ENCODE assay signal across 1 cellular context in genomic region chr1:12230549-12231275, GRCh38.
TF ChIP-seq lines count a peak whose summit lies in the region.

No MANE protein-coding gene starts in this region.

TF ChIP-seq in HEK293, 187 proteins besides CTCF, POLR2A, EP300 and RAD21 (continued from another document and continues in another):
- TF ChIP-seq, protein P1, sequence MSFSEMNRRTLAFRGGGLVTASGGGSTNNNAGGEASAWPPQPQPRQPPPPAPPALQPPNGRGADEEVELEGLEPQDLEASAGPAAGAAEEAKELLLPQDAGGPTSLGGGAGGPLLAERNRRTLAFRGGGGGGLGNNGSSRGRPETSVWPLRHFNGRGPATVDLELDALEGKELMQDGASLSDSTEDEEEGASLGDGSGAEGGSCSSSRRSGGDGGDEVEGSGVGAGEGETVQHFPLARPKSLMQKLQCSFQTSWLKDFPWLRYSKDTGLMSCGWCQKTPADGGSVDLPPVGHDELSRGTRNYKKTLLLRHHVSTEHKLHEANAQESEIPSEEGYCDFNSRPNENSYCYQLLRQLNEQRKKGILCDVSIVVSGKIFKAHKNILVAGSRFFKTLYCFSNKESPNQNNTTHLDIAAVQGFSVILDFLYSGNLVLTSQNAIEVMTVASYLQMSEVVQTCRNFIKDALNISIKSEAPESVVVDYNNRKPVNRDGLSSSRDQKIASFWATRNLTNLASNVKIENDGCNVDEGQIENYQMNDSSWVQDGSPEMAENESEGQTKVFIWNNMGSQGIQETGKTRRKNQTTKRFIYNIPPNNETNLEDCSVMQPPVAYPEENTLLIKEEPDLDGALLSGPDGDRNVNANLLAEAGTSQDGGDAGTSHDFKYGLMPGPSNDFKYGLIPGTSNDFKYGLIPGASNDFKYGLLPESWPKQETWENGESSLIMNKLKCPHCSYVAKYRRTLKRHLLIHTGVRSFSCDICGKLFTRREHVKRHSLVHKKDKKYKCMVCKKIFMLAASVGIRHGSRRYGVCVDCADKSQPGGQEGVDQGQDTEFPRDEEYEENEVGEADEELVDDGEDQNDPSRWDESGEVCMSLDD (tag by site-specific recombination; IDR thresholded peaks at IDR 0.05), result peak; percentile 11; the same call in 1 of the 2 replicates
- TF ChIP-seq, protein P2, sequence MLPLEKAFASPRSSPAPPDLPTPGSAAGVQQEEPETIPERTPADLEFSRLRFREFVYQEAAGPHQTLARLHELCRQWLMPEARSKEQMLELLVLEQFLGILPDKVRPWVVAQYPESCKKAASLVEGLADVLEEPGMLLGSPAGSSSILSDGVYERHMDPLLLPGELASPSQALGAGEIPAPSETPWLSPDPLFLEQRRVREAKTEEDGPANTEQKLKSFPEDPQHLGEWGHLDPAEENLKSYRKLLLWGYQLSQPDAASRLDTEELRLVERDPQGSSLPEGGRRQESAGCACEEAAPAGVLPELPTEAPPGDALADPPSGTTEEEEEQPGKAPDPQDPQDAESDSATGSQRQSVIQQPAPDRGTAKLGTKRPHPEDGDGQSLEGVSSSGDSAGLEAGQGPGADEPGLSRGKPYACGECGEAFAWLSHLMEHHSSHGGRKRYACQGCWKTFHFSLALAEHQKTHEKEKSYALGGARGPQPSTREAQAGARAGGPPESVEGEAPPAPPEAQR (tag by site-specific recombination; IDR thresholded peaks at IDR 0.05), result no peak
- no peak for TF ChIP-seq ZNF843 (tag by site-specific recombination; IDR thresholded peaks at IDR 0.05)
- no peak for TF ChIP-seq ZNF266 (tag by site-specific recombination; IDR thresholded peaks at IDR 0.05; ENCODE audit: low read depth)
- no peak for TF ChIP-seq ZNF792 (tag by site-specific recombination; IDR thresholded peaks at IDR 0.05)
- no peak for TF ChIP-seq ZNF433 (tag by site-specific recombination; IDR thresholded peaks at IDR 0.05; ENCODE audit: low read depth)
- no peak for TF ChIP-seq ZNF211 (tag by site-specific recombination; IDR thresholded peaks at IDR 0.05; ENCODE audit: low read depth)
- TF ChIP-seq ZNF184 (tag by site-specific recombination; IDR thresholded peaks at IDR 0.05), result no peak
- no peak for TF ChIP-seq OVOL3 (tag by site-specific recombination; IDR thresholded peaks at IDR 0.05)
- no peak for TF ChIP-seq TCF7L2 (IDR thresholded peaks at IDR 0.05; ENCODE audit: borderline replicate concordance, low read depth, low read length)
- no peak for TF ChIP-seq GLI2 (tag by site-specific recombination; IDR thresholded peaks at IDR 0.05; ENCODE audit: borderline replicate concordance, low read depth)
- no peak for TF ChIP-seq ZNF623 (tag by site-specific recombination; IDR thresholded peaks at IDR 0.05)
- TF ChIP-seq GLIS1 (tag by site-specific recombination; IDR thresholded peaks at IDR 0.05), result peak; percentile 64; the same call in 1 of the 2 replicates
- TF ChIP-seq ZNF23 (tag by site-specific recombination; IDR thresholded peaks at IDR 0.05; ENCODE audit: borderline replicate concordance), result no peak
- no peak for TF ChIP-seq GLI4 (tag by site-specific recombination; IDR thresholded peaks at IDR 0.05)
- TF ChIP-seq, protein P3, sequence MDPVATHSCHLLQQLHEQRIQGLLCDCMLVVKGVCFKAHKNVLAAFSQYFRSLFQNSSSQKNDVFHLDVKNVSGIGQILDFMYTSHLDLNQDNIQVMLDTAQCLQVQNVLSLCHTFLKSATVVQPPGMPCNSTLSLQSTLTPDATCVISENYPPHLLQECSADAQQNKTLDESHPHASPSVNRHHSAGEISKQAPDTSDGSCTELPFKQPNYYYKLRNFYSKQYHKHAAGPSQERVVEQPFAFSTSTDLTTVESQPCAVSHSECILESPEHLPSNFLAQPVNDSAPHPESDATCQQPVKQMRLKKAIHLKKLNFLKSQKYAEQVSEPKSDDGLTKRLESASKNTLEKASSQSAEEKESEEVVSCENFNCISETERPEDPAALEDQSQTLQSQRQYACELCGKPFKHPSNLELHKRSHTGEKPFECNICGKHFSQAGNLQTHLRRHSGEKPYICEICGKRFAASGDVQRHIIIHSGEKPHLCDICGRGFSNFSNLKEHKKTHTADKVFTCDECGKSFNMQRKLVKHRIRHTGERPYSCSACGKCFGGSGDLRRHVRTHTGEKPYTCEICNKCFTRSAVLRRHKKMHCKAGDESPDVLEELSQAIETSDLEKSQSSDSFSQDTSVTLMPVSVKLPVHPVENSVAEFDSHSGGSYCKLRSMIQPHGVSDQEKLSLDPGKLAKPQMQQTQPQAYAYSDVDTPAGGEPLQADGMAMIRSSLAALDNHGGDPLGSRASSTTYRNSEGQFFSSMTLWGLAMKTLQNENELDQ (tag by site-specific recombination; IDR thresholded peaks at IDR 0.05; ENCODE audit: low read depth), result no peak
- TF ChIP-seq ZNF518A (tag by site-specific recombination; conservative IDR thresholded peaks at IDR 0.05; ENCODE audit: low read depth), result no peak
- TF ChIP-seq ZNF202 (tag by site-specific recombination; IDR thresholded peaks at IDR 0.05; ENCODE audit: borderline replicate concordance), result no peak
- no peak for TF ChIP-seq ZNF521 (tag by site-specific recombination; IDR thresholded peaks at IDR 0.05)
- peak; percentile 48 for TF ChIP-seq SP3 (tag by site-specific recombination; IDR thresholded peaks at IDR 0.05)
- TF ChIP-seq ZFP3 (tag by site-specific recombination; IDR thresholded peaks at IDR 0.05; ENCODE audit: low read depth), result no peak
- TF ChIP-seq, protein P4, sequence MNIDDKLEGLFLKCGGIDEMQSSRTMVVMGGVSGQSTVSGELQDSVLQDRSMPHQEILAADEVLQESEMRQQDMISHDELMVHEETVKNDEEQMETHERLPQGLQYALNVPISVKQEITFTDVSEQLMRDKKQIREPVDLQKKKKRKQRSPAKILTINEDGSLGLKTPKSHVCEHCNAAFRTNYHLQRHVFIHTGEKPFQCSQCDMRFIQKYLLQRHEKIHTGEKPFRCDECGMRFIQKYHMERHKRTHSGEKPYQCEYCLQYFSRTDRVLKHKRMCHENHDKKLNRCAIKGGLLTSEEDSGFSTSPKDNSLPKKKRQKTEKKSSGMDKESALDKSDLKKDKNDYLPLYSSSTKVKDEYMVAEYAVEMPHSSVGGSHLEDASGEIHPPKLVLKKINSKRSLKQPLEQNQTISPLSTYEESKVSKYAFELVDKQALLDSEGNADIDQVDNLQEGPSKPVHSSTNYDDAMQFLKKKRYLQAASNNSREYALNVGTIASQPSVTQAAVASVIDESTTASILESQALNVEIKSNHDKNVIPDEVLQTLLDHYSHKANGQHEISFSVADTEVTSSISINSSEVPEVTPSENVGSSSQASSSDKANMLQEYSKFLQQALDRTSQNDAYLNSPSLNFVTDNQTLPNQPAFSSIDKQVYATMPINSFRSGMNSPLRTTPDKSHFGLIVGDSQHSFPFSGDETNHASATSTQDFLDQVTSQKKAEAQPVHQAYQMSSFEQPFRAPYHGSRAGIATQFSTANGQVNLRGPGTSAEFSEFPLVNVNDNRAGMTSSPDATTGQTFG (tag by site-specific recombination; IDR thresholded peaks at IDR 0.05; ENCODE audit: borderline replicate concordance), result no peak
- peak; percentile 47 for TF ChIP-seq PATZ1 (tag by site-specific recombination; IDR thresholded peaks at IDR 0.05)
- no peak for TF ChIP-seq ZNF473 (tag by site-specific recombination; IDR thresholded peaks at IDR 0.05)
- no peak for TF ChIP-seq ZNF366 (tag by site-specific recombination; conservative IDR thresholded peaks at IDR 0.05)
- TF ChIP-seq ZNF501 (tag by site-specific recombination; IDR thresholded peaks at IDR 0.05), result no peak
- TF ChIP-seq HIC1 (tag by site-specific recombination; IDR thresholded peaks at IDR 0.05), result peak; percentile 67
- TF ChIP-seq SETDB1 (IDR thresholded peaks at IDR 0.05; ENCODE audit: insufficient read length, low read length), result no peak
- no peak for TF ChIP-seq ZNF350 (tag by site-specific recombination; IDR thresholded peaks at IDR 0.05)
- TF ChIP-seq ZBTB7A (tag by site-specific recombination; IDR thresholded peaks at IDR 0.05; ENCODE audit: low read depth), result 0 out of 2 replicates have a peak, but pooled peaks have one; percentile 37
- TF ChIP-seq ZBTB20 (tag by site-specific recombination; IDR thresholded peaks at IDR 0.05), result peak; percentile 56; the same call in 1 of the 2 replicates
- TF ChIP-seq, protein P5, sequence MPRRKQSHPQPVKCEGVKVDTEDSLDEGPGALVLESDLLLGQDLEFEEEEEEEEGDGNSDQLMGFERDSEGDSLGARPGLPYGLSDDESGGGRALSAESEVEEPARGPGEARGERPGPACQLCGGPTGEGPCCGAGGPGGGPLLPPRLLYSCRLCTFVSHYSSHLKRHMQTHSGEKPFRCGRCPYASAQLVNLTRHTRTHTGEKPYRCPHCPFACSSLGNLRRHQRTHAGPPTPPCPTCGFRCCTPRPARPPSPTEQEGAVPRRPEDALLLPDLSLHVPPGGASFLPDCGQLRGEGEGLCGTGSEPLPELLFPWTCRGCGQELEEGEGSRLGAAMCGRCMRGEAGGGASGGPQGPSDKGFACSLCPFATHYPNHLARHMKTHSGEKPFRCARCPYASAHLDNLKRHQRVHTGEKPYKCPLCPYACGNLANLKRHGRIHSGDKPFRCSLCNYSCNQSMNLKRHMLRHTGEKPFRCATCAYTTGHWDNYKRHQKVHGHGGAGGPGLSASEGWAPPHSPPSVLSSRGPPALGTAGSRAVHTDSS (tag by site-specific recombination; IDR thresholded peaks at IDR 0.05), result no peak
- TF ChIP-seq ZNF658 (tag by site-specific recombination; IDR thresholded peaks at IDR 0.05), result no peak
- no peak for TF ChIP-seq ZNF670 (tag by site-specific recombination; IDR thresholded peaks at IDR 0.05; ENCODE audit: low read depth)
- TF ChIP-seq ZNF140 (tag by site-specific recombination; IDR thresholded peaks at IDR 0.05), result no peak
- peak; percentile 88 for TF ChIP-seq ZNF335 (tag by site-specific recombination; conservative IDR thresholded peaks at IDR 0.05)
- TF ChIP-seq ZNF239 (tag by site-specific recombination; IDR thresholded peaks at IDR 0.05), result no peak
- TF ChIP-seq ZBTB21 (tag by site-specific recombination; IDR thresholded peaks at IDR 0.05), result no peak
- no peak for TF ChIP-seq ZNF114 (tag by site-specific recombination; IDR thresholded peaks at IDR 0.05)
- TF ChIP-seq HOXD13 (CRISPR knock-in tag; IDR thresholded peaks at IDR 0.05; ENCODE audit: borderline replicate concordance), result no peak
